In genomic region chr10:61332506-61332905, GRCh38 we compare ENCODE assay signal across 15 cellular contexts.
"Had no signal": no experiment of that assay in that cellular context is flagged by ENCODE, and none has a peak within 500 bp of the region (broad histone marks: within the 10 kb centered on the region; RNA-seq: fewer than 3 reads in every experiment).

No MANE protein-coding gene starts in this region.

- H3K36me3 Mint-ChIP-seq: brain had no signal

- H3K4me1 Mint-ChIP-seq: activated B cell treated with CpG ODN at 0.5 μM for 24 hours; central memory CD8-positive, alpha-beta T cell had no signal

- H3K4me1 ChIP-seq: foreskin keratinocyte had no signal

- H3K4me3 ChIP-seq: coronary artery had no signal

- H3K27ac Mint-ChIP-seq: activated B cell treated with CpG ODN at 0.5 μM for 24 hours; activated CD8-positive, alpha-beta T cell treated with anti-CD3 and anti-CD28 coated beads for 36 hours; activated naive CD8-positive, alpha-beta T cell had no signal

- DNase-seq: activated B cell treated with CpG ODN at 0.5 μM for 24 hours; activated CD4-positive, alpha-beta T cell treated with anti-CD3 and anti-CD28 coated beads for 48 hours; activated CD8-positive, alpha-beta T cell treated with anti-CD3 and anti-CD28 coated beads for 36 hours; activated effector memory CD4-positive, alpha-beta T cell treated with anti-CD3 and anti-CD28 coated beads, Interleukin-2, amount 50 U/mL, for 16 hours; activated T-cell treated with anti-CD3 and anti-CD28 coated beads, Interleukin-2, amount 50 U/mL, for 48 hours; effector CD4-positive, alpha-beta T cell; foreskin keratinocyte; stimulated activated CD4-positive, alpha-beta T cell treated with anti-CD3 and anti-CD28 coated beads, Interleukin-2, amount 100 ng/mL, for 48 hours; stimulated activated naive CD4-positive, alpha-beta T cell; T-helper 2 cell; trophoblast cell had no signal

- ATAC-seq: activated CD8-positive, alpha-beta T cell treated with anti-CD3 and anti-CD28 coated beads for 36 hours; foreskin keratinocyte had no signal

- H3K4me3 Mint-ChIP-seq: activated B cell treated with CpG ODN at 0.5 μM for 24 hours; activated CD8-positive, alpha-beta T cell treated with anti-CD3 and anti-CD28 coated beads for 36 hours; activated naive CD8-positive, alpha-beta T cell; brain; central memory CD8-positive, alpha-beta T cell had no signal

- H3K27me3 Mint-ChIP-seq: activated naive CD8-positive, alpha-beta T cell had no signal

- H3K27ac ChIP-seq: coronary artery, foreskin keratinocyte had no signal
